6 cellular contexts compared by ENCODE assay signal in the genomic region with DNA sequence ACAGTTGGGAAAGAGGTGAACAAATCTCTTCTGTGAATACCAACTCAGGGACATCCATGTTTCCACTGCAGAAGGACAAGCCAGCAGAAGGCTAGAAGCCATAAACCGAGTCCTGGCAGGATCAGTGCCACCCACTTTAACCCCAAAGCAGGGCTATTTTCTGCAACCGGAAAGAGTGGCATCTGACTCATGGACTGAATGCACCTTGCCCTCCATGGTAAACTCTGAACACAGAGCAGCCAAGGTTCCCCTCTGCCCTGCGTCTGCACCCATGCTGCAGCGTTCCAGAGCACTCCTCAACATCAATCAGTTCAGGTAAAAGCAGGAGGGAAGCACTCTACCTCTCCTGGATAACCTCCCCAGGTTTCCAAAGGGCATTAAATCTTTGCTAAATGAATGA. TPM values are rescaled to one million over a fixed set of nuclear protein-coding genes. Genes with fewer than 3 reads are reported as not detected.
DNase-seq lines count a peak whose midpoint lies in the region; FAIRE-seq and TF ChIP-seq lines count a peak whose summit lies in the region.

No MANE protein-coding gene starts in this region.

- H3K4me3 ChIP-seq in skin epidermis = peak overlapping the region; percentile 52 to 86 (median 65)

- H3K27me3 Mint-ChIP-seq in endothelial cell (ENCODE audit: unreplicated experiment) = peaks cover 12% of the 10 kb centered on the region

- TF ChIP-seq CTCF in endothelial cell (IDR thresholded peaks at IDR 0.05; ENCODE audit: unreplicated experiment) = no peak

- DNase-seq in AML-193 (lab: John Stamatoyannopoulos, UW) = peak; percentile 14 to 43
- DNase-seq in RCC 7860 (ENCODE audit: low spot score) = peak; percentile 20
- no peak for DNase-seq in endothelial cell (ENCODE audit: low spot score)
- DNase-seq in GM19238 (ENCODE audit: insufficient read length, low spot score) = no peak
- no peak for DNase-seq in HTR-8/SVneo (ENCODE audit: insufficient read length, low spot score)

- peak overlapping the region in 20 of 21 experiments; percentile 79 to 97 (median 93) for H3K27ac ChIP-seq in skin epidermis

- no peaks in the 10 kb centered on the region for H3K9me3 Mint-ChIP-seq in endothelial cell (ENCODE audit: unreplicated experiment)

- H3K4me1 Mint-ChIP-seq in endothelial cell (ENCODE audit: unreplicated experiment) = peaks cover 40% of the 10 kb centered on the region

- no peak for FAIRE-seq in RCC 7860 (lab: Jason Lieb, UNC)
- FAIRE-seq in HTR-8/SVneo (lab: Jason Lieb, UNC) = no peak

- H3K4me3 Mint-ChIP-seq in endothelial cell (ENCODE audit: unreplicated experiment) = peak overlapping the region; percentile 96

- peaks cover 4% of the 10 kb centered on the region for H3K36me3 Mint-ChIP-seq in endothelial cell (ENCODE audit: low read depth, unreplicated experiment)

- peak overlapping the region; percentile 94 for H3K27ac Mint-ChIP-seq in endothelial cell (ENCODE audit: unreplicated experiment)

RNA-seq across cellular contexts. Expression of a gene that starts 0.8 kb away (rescaled TPM):
- 69.0 TPM for total RNA-seq in endothelial cell (ENCODE audit: unreplicated experiment)

RNA-seq across cellular contexts. Expression of a gene that starts 15.3 kb away (rescaled TPM):
- not detected for total RNA-seq in endothelial cell (ENCODE audit: unreplicated experiment)

RNA-seq across cellular contexts. Expression of a gene that starts 30.6 kb away (rescaled TPM):
- 7.7 TPM for total RNA-seq in endothelial cell (ENCODE audit: unreplicated experiment)

RNA-seq across cellular contexts. Expression of a gene that starts 30.9 kb away (rescaled TPM):
- total RNA-seq in endothelial cell (ENCODE audit: unreplicated experiment) = 19.8 TPM

Comparison
In these comparisons a context has a peak if more than half of its experiments do, and no peak if none do; other contexts are left out.
1. DNase-seq: peak in AML-193 (2 of 2) and RCC 7860 (single experiment); none in endothelial cell (single experiment), GM19238 (single experiment) and HTR-8/SVneo (single experiment).